ENCODE assay signal across 22 cellular contexts in the genomic region with DNA sequence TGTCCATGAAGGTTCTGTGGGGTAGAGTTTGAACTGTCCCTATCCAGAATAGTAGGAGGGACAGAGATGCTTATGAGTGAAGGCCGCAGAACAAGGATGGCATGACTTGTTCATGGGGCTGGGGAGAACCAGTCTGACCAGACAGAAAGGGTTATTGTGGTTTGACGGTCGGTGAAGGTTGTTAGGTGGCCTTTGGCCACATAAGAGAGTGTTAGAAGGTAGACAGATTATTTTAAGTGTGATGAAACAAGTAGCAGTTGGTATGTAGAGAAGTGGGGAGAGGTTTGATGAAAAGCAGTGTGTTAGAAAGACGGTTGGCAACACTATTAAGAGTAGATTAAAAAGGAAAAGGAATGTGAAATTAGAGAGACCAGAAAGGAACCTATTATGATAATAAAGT.
"Had no signal": no experiment of that assay in that cellular context is flagged by ENCODE, and none has a peak within 500 bp of the region (broad histone marks: within the 10 kb centered on the region; RNA-seq: fewer than 3 reads in every experiment).

No MANE protein-coding gene starts in this region.

- H3K4me3 Mint-ChIP-seq: IgD-negative memory B cell had no signal

- H3K27me3 Mint-ChIP-seq: IgD-negative memory B cell had no signal

- H3K27ac ChIP-seq: HL-60, KMS-11, RWPE1, SJCRH30 had no signal

- H3K4me3 ChIP-seq: K562, SJCRH30 had no signal

- H3K27me3 ChIP-seq: SJCRH30 had no signal

- H3K4me1 Mint-ChIP-seq: IgD-negative memory B cell had no signal

- ATAC-seq: K562, Panc1, SK-N-SH treated with all-trans-retinoic acid at 6 μM for 48 hours had no signal

- H3K36me3 Mint-ChIP-seq: IgD-negative memory B cell had no signal

- FAIRE-seq: HTR-8/SVneo, K562 had no signal

- DNase-seq: Kasumi-1, MM.1S, NCI-H1092 treated with DMSO at 0.1 percent for 48 hours, NCI-H1436, NCI-H1694, NCI-H187 treated with DMSO at 0.1 percent for 48 hours, NCI-H2029 treated with DMSO at 0.1 percent for 48 hours, NCI-H2171 treated with DMSO at 0.1 percent for 48 hours, NCI-H345, NCI-H524, NCI-H526 treated with DMSO at 0.1 percent for 48 hours, NCI-H748 treated with DMSO at 0.1 percent for 48 hours, SHP77 treated with DMSO at 0.1 percent for 48 hours, SJCRH30 had no signal

- H3K4me2 ChIP-seq: KMS-11 had no signal

- H3K27ac Mint-ChIP-seq: IgD-negative memory B cell had no signal

- H3K9ac ChIP-seq: KMS-11 had no signal
